In the genomic region with DNA sequence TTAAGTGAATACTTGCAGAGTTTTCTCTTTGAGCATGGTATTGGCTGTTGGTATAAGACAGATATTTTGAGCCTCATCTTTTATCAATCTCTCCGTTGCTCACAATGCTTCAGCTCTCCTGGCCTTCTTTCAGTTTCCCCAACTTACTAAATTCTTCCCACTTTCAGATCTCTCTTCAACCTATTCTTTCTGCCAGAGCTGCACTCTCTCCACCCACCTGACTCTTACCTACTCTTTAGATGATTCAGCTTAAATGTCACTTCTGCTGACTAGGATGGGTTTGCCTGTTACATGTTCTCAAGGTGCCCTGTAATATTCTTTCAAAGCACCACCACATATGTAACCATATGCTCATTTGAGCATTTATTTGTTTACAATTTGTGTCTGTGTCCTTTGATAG, we compare ENCODE assay signal across 9 cellular contexts.
DNase-seq lines count a peak whose midpoint lies in the region; ATAC-seq lines count a peak whose summit lies in the region.
"Had no signal": no experiment of that assay in that cellular context is flagged by ENCODE, and none has a peak within 500 bp of the region (broad histone marks: within the 10 kb centered on the region; RNA-seq: fewer than 3 reads in every experiment).

No MANE protein-coding gene starts in this region.

- H3K27me3 ChIP-seq in adipocyte (replicated peaks; ENCODE audit: control insufficient read depth, insufficient read depth, low read length), result no peaks in the 10 kb centered on the region
- H3K27me3 ChIP-seq: esophagus muscularis mucosa, suprapubic skin had no signal

- no peak for ATAC-seq in GM19328 (IDR thresholded peaks at IDR 0.05; ENCODE audit: unreplicated experiment)

- peaks cover 26% of the 10 kb centered on the region for H3K36me3 ChIP-seq in adipocyte (ENCODE audit: control insufficient read depth, insufficient read depth, low read length, severe bottlenecking)

- H3K4me3 ChIP-seq in adipocyte (ENCODE audit: low read length), result peak overlapping the region; percentile 98

- H3K9ac ChIP-seq in adipocyte (ENCODE audit: low read length), result no peak overlapping the region

- peaks cover 22% of the 10 kb centered on the region for H3K4me1 ChIP-seq in adipocyte (ENCODE audit: control insufficient read depth, insufficient read depth, low read length)

- DNase-seq in stimulated activated CD4-positive, alpha-beta T cell treated with anti-CD3 and anti-CD28 coated beads, Interleukin-15, amount 100 ng/mL, for 24 hours, result peak; percentile 38
- DNase-seq in stimulated activated CD4-positive, alpha-beta T cell treated with anti-CD3 and anti-CD28 coated beads, Interleukin-2, amount 100 ng/mL, for 48 hours, result no peak
- DNase-seq in adipocyte (ENCODE audit: low read depth) (no peak), GDM1 (lab: John Stamatoyannopoulos, UW) (no peak), DMS 273 treated with DMSO at 0.1 percent for 48 hours (lab: John Stamatoyannopoulos, UW) (no peak)
- DNase-seq: NCI-H187 treated with DMSO at 0.1 percent for 48 hours had no signal

- H3K9me3 ChIP-seq in adipocyte (ENCODE audit: control insufficient read depth, low read length), result no peaks in the 10 kb centered on the region
- H3K9me3 ChIP-seq: esophagus muscularis mucosa, suprapubic skin had no signal
